ENCODE assay signal across 9 cellular contexts in genomic region chr5:122756263-122756911, GRCh38. TPM values are rescaled to one million over a fixed set of nuclear protein-coding genes. Genes with fewer than 3 reads are reported as not detected.
DNase-seq lines count a peak whose midpoint lies in the region; FAIRE-seq and TF ChIP-seq lines count a peak whose summit lies in the region.
"Had no signal": no experiment of that assay in that cellular context is flagged by ENCODE, and none has a peak within 500 bp of the region (broad histone marks: within the 10 kb centered on the region; RNA-seq: fewer than 3 reads in every experiment).

No MANE protein-coding gene starts in this region.

- no peak for TF ChIP-seq POLR2A in GM12892 (IDR thresholded peaks at IDR 0.05; ENCODE audit: low read depth, low read length)

- FAIRE-seq in GM12892 (lab: Jason Lieb, UNC) = peak; percentile 53
- FAIRE-seq: islet of Langerhans had no signal

- no peak for DNase-seq in GM12892 (ENCODE audit: insufficient read length)
- DNase-seq in H4 (ENCODE audit: low spot score) = peak; percentile 55
- DNase-seq in NAMALWA (ENCODE audit: low spot score) = peak; percentile 23
- peak; percentile 91 for DNase-seq in fibroblast of peridontal ligament (ENCODE audit: extremely low read depth)
- DNase-seq in amygdala (lab: John Stamatoyannopoulos, UW) = no peak
- no peak for DNase-seq in superior temporal gyrus (ENCODE audit: extremely low spot score)
- no peak for DNase-seq in NK-92 treated with Interleukin-12 subunit alpha and Interleukin-12 subunit beta, amount 100 ng/mL, for 24 hours (lab: John Stamatoyannopoulos, UW)
- no peak for DNase-seq in activated naive CD4-positive, alpha-beta T cell treated with Interleukin-2 at 50 U/mL for 16 hours

RNA-seq across cellular contexts. Expression of gene SNX2, which starts 18.5 kb away (rescaled TPM):
- polyA plus RNA-seq in GM12892 (2012; ENCODE audit: missing spikeins) = 67.9 TPM
- 70.5 and 75.1 TPM in 2 replicates for total RNA-seq in H4 (2014; rRNA removed; shearing (Covaris generic))

Comparison
In these comparisons a context has a peak if more than half of its experiments do, and no peak if none do; other contexts are left out.
1. DNase-seq: peak in H4 (single experiment), NAMALWA (single experiment) and fibroblast of peridontal ligament (single experiment); none in GM12892 (single experiment), amygdala (0 of 56), superior temporal gyrus (single experiment), NK-92 treated with Interleukin-12 subunit alpha and Interleukin-12 subunit beta, amount 100 ng/mL, for 24 hours (single experiment) and activated naive CD4-positive, alpha-beta T cell treated with Interleukin-2 at 50 U/mL for 16 hours (single experiment).